Comparison of ENCODE assay signal across 8 cellular contexts in the genomic region with DNA sequence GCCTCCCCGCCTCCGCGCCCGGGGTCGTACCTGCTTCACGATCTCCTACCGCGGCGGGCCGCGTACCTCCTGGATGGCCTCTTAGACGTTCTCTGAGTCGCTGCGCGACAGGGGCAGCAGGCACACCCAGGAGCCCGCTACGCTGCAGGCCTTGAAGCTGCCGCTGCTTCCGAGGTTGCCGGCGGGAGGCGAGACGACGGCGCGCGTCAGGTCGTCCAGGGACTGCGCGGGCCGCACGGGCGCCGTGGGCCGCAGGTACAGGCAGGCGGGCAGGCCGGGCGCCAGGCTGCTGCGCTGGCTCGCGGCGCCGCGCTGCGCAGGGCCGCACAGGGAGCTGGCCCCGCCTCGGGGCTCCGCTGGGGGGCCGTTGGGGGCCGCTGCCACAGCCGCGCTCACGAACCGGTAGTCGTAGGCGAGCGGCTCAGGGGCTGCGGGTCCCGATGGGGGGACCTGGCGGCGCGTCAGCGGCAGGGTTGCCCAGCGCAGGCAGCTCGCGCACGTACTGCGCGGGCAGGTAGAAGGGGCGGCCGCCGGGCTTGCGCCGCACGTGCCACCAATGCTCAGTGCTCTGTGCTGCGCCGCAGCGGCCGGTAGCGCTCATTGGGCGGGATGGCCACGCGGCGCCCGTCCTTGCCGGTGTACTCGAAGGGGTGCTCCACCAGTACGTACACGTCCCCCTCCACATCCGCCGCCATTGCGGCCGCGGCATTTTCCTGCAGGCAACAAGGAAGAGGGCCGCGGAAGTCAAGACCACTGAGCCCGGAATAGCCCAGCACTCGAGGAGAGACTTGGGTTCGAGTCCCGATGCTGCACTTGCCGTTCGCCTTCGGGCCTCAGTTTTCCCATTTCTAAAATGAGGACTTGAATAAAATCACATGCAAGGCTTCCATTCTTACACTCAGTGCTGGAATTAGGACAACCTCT.
DNase-seq lines count a peak whose midpoint lies in the region; ATAC-seq lines count a peak whose summit lies in the region.

No MANE protein-coding gene starts in this region.

- H3K27ac Mint-ChIP-seq in effector memory CD8-positive, alpha-beta T cell = peak overlapping the region in 1 of 2 donors; percentile 66
- no peak overlapping the region for H3K27ac Mint-ChIP-seq in natural killer cell treated with Interleukin-12 subunit alpha and Interleukin-12 subunit beta and Interleukin-15 and Interleukin-18, amount 100 ng/mL, for 72 hours

- H3K36me3 Mint-ChIP-seq in effector memory CD8-positive, alpha-beta T cell (ENCODE audit: insufficient read depth) = peaks cover 21% of the 10 kb centered on the region
- H3K36me3 Mint-ChIP-seq in natural killer cell treated with Interleukin-12 subunit alpha and Interleukin-12 subunit beta and Interleukin-15 and Interleukin-18, amount 100 ng/mL, for 72 hours = no peaks in the 10 kb centered on the region

- H3K4me3 Mint-ChIP-seq in effector memory CD8-positive, alpha-beta T cell = peak overlapping the region in 1 of 2 donors; percentile 72
- H3K4me3 Mint-ChIP-seq in natural killer cell treated with Interleukin-12 subunit alpha and Interleukin-12 subunit beta and Interleukin-15 and Interleukin-18, amount 100 ng/mL, for 72 hours = peak overlapping the region; percentile 53

- ATAC-seq in effector memory CD8-positive, alpha-beta T cell (replicated peaks) = peak; percentile 42
- peak; percentile 28 to 52 for ATAC-seq in natural killer cell treated with Interleukin-12 subunit alpha and Interleukin-12 subunit beta and Interleukin-15 and Interleukin-18, amount 100 ng/mL, for 72 hours
- ATAC-seq in HG03354 (IDR thresholded peaks at IDR 0.05; ENCODE audit: poor library complexity, severe bottlenecking, unreplicated experiment) = no peak

- DNase-seq in G401 (ENCODE audit: low spot score) (peak; percentile 47), NCI-H748 treated with DMSO at 0.1 percent for 48 hours (lab: John Stamatoyannopoulos, UW) (peak; percentile 38), foreskin melanocyte (no peak), cerebellar nuclear complex (lab: John Stamatoyannopoulos, UW) (no peak)
- DNase-seq in effector memory CD8-positive, alpha-beta T cell = peak in 1 of 3 experiments; percentile 29
- peak; percentile 67 for DNase-seq in natural killer cell treated with Interleukin-12 subunit alpha and Interleukin-12 subunit beta and Interleukin-15 and Interleukin-18, amount 100 ng/mL, for 72 hours (ENCODE audit: low spot score)
- no peak for DNase-seq in effector CD4-positive, alpha-beta T cell

- H3K4me1 Mint-ChIP-seq in effector memory CD8-positive, alpha-beta T cell (ENCODE audit: low read depth in 2 of 2) = peaks cover 17 to 29% of the 10 kb centered on the region in 2 donors
- H3K4me1 Mint-ChIP-seq in natural killer cell treated with Interleukin-12 subunit alpha and Interleukin-12 subunit beta and Interleukin-15 and Interleukin-18, amount 100 ng/mL, for 72 hours (ENCODE audit: low read depth in 2 of 2) = peaks cover 12 to 27% of the 10 kb centered on the region in 2 donors

- H3K27me3 Mint-ChIP-seq in effector memory CD8-positive, alpha-beta T cell = no peaks in the 10 kb centered on the region
- no peaks in the 10 kb centered on the region for H3K27me3 Mint-ChIP-seq in natural killer cell treated with Interleukin-12 subunit alpha and Interleukin-12 subunit beta and Interleukin-15 and Interleukin-18, amount 100 ng/mL, for 72 hours

- in situ Hi-C loops in G401 (cut with HindIII; ENCODE audit: low sequenced_read_pairs) = no loop called here

- no peaks in the 10 kb centered on the region for H3K9me3 Mint-ChIP-seq in effector memory CD8-positive, alpha-beta T cell
- no peaks in the 10 kb centered on the region for H3K9me3 Mint-ChIP-seq in natural killer cell treated with Interleukin-12 subunit alpha and Interleukin-12 subunit beta and Interleukin-15 and Interleukin-18, amount 100 ng/mL, for 72 hours

Comparison
In these comparisons a context has a peak if more than half of its experiments do, and no peak if none do; other contexts are left out.
1. DNase-seq: peak in G401 (single experiment), NCI-H748 treated with DMSO at 0.1 percent for 48 hours (single experiment) and natural killer cell treated with Interleukin-12 subunit alpha and Interleukin-12 subunit beta and Interleukin-15 and Interleukin-18, amount 100 ng/mL, for 72 hours (single experiment); none in effector CD4-positive, alpha-beta T cell (single experiment), foreskin melanocyte (single experiment) and cerebellar nuclear complex (0 of 2).